Comparison of ENCODE assay signal across 1 cellular context in genomic region chr12:53928054-53928879, GRCh38.
TF ChIP-seq lines count a peak whose summit lies in the region.

No MANE protein-coding gene starts in this region.

TF ChIP-seq in GM12878, 131 proteins besides CTCF, POLR2A, EP300 and RAD21:
- peak; percentile 46 for TF ChIP-seq SUZ12 (IDR thresholded peaks at IDR 0.05; ENCODE audit: unreplicated experiment)
- TF ChIP-seq E2F4 (IDR thresholded peaks at IDR 0.05; ENCODE audit: low read depth, low read length) = no peak
- no peak for TF ChIP-seq ZNF687 (IDR thresholded peaks at IDR 0.05)
- TF ChIP-seq ETV6 (conservative IDR thresholded peaks at IDR 0.05 in 1 of 2, IDR thresholded peaks at IDR 0.05 in 1 of 2; ENCODE audit: borderline replicate concordance in 1 of 2, low read depth in 1 of 2) = no peak
- TF ChIP-seq STAT1 (conservative IDR thresholded peaks at IDR 0.05) = no peak
